20 cellular contexts compared by ENCODE assay signal in genomic region chr11:93993747-93994146, GRCh38. TPM values are rescaled to one million over a fixed set of nuclear protein-coding genes. Genes with fewer than 3 reads are reported as not detected.
DNase-seq lines count a peak whose midpoint lies in the region; ATAC-seq, FAIRE-seq and TF ChIP-seq lines count a peak whose summit lies in the region.
"Had no signal": no experiment of that assay in that cellular context is flagged by ENCODE, and none has a peak within 500 bp of the region (broad histone marks: within the 10 kb centered on the region; RNA-seq: fewer than 3 reads in every experiment).

No MANE protein-coding gene starts in this region.

- no peaks in the 10 kb centered on the region for H3K79me2 ChIP-seq in HepG2 (ENCODE audit: insufficient read depth, low read length)

- no peak for TF ChIP-seq RAD21 in HepG2 (CRISPR knock-in tag; IDR thresholded peaks at IDR 0.05)

- CTCF ChIA-PET in HepG2 (lab: Yijun Ruan, JAX; ENCODE audit: low intra/inter-chr PET ratio, low total read pairs), result no interaction called here

- H3K4me3 ChIP-seq in astrocyte of the spinal cord (ENCODE audit: low read depth, low read length) (no peak overlapping the region), kidney (ENCODE audit: low read length in 2 of 2) (no peak overlapping the region), HepG2 (replicated peaks in 1 of 3; ENCODE audit: insufficient read depth in 1 of 3, low read depth in 2 of 3, low read length in 3 of 3) (no peak overlapping the region)
- H3K4me3 ChIP-seq: BLaER1 had no signal

- no peak for TF ChIP-seq POLR2A in HepG2 (IDR thresholded peaks at IDR 0.05; ENCODE audit: insufficient read depth in 1 of 2, low read depth in 2 of 2, low read length in 2 of 2)

- H3K9me3 ChIP-seq in kidney (ENCODE audit: control insufficient read depth in 1 of 2, low read length in 2 of 2) (peaks cover 0 to 4% of the 10 kb centered on the region in 2 donors), HepG2 (ENCODE audit: low read length) (peaks cover 21% of the 10 kb centered on the region)

- no peak overlapping the region for H3K4me2 ChIP-seq in HepG2 (ENCODE audit: low read depth, low read length)
- H3K4me2 ChIP-seq: BLaER1 had no signal

- in situ Hi-C loops in astrocyte of the spinal cord (cut with HindIII; ENCODE audit: low sequenced_read_pairs), result no loop called here
- in situ Hi-C loops in HepG2 (cut with HindIII; ENCODE audit: extremely low pct_ligation_motif_present, low pct_unique_long_range_greater_than_20kb), result no loop called here

- no peak overlapping the region for H3K9ac ChIP-seq in kidney (ENCODE audit: low read length in 2 of 2)
- H3K9ac ChIP-seq in HepG2 (ENCODE audit: insufficient read depth, low read depth, low read length), result no peak overlapping the region
- H3K9ac ChIP-seq: BLaER1 had no signal

- ATAC-seq in HepG2 (no peak), GM21381 (IDR thresholded peaks at IDR 0.05; ENCODE audit: unreplicated experiment) (no peak)

- WGBS in HepG2 (ENCODE audit: low lambda C conversion rate), result 4% methylated on average over 1 of the region's 1 CpG

- H3K27ac ChIP-seq in kidney (ENCODE audit: low read depth in 2 of 2, low read length in 2 of 2) (no peak overlapping the region), HepG2 (ENCODE audit: extremely low read length, insufficient read depth, low read length) (no peak overlapping the region)
- H3K27ac ChIP-seq: BLaER1 had no signal

- no peaks in the 10 kb centered on the region for H3K36me3 ChIP-seq in kidney (ENCODE audit: control insufficient read depth in 1 of 2, insufficient read depth in 2 of 2, low read length in 2 of 2)
- no peaks in the 10 kb centered on the region for H3K36me3 ChIP-seq in HepG2 (replicated peaks in 1 of 2; ENCODE audit: control insufficient read depth in 1 of 2, insufficient read depth in 2 of 2, low read length in 2 of 2)
- H3K36me3 ChIP-seq: BLaER1 had no signal

- TF ChIP-seq CTCF in astrocyte of the spinal cord (IDR thresholded peaks at IDR 0.05; ENCODE audit: low read depth, low read length) (no peak), kidney (IDR thresholded peaks at IDR 0.05; ENCODE audit: borderline replicate concordance, extremely low read depth, insufficient read depth) (no peak), HFFc6 (IDR thresholded peaks at IDR 0.05) (no peak), HepG2 (CRISPR knock-in tag; IDR thresholded peaks at IDR 0.05) (no peak)

- H3K9me3 Mint-ChIP-seq in HFFc6, result peaks cover 14% of the 10 kb centered on the region

- peak; percentile 10 for DNase-seq in DMS53 (lab: John Stamatoyannopoulos, UW)
- no peak for DNase-seq in DMS53 treated with DMSO at 0.1 percent for 48 hours (lab: John Stamatoyannopoulos, UW; ENCODE audit: unreplicated experiment)
- peak; percentile 14 for DNase-seq in astrocyte of the spinal cord (ENCODE audit: low read depth, low spot score)
- no peak for DNase-seq in kidney
- DNase-seq in HFFc6, result no peak
- DNase-seq in HepG2 (ENCODE audit: low spot score), result no peak
- DNase-seq: 8988T; CD4-positive, alpha-beta memory T cell; DMS79; GDM1; GOT3; H7; KG1 had no signal

- H3K27me3 Mint-ChIP-seq in HFFc6 (ENCODE audit: insufficient read depth), result no peaks in the 10 kb centered on the region

- H3K27me3 ChIP-seq in HepG2 (ENCODE audit: control insufficient read depth in 1 of 2, insufficient read depth in 2 of 2, low read length in 2 of 2), result no peaks in the 10 kb centered on the region; a peak in 1 of 5 replicates
- H3K27me3 ChIP-seq: BLaER1 had no signal

- FAIRE-seq in kidney (lab: Jason Lieb, UNC) (peak; percentile 23), HepG2 (lab: Jason Lieb, UNC) (no peak)
- FAIRE-seq: HTR-8/SVneo had no signal

- no peak overlapping the region for H2AFZ ChIP-seq in HepG2 (ENCODE audit: low read length)

- POLR2A ChIA-PET in HepG2 (lab: Yijun Ruan, JAX), result no interaction called here

- intact Hi-C loops in kidney (cut with DNase I), result no loop called here
- intact Hi-C loops in HepG2 (cut with micrococcal nuclease; ENCODE audit: unreplicated experiment), result no loop called here

- H3K36me3 Mint-ChIP-seq in HFFc6 (ENCODE audit: low read depth), result peaks cover 10% of the 10 kb centered on the region
- H3K36me3 Mint-ChIP-seq: CD14-positive monocyte had no signal

- H4K20me1 ChIP-seq in HepG2 (ENCODE audit: insufficient read depth, low read length), result no peaks in the 10 kb centered on the region
- H4K20me1 ChIP-seq: BLaER1 had no signal

- H3K4me1 ChIP-seq in kidney (ENCODE audit: control insufficient read depth in 1 of 2, insufficient read depth in 1 of 2, low read depth in 1 of 2, low read length in 2 of 2) (no peaks in the 10 kb centered on the region), HepG2 (ENCODE audit: insufficient read depth, low read length) (no peaks in the 10 kb centered on the region)
- H3K4me1 ChIP-seq: BLaER1 had no signal

- no peak overlapping the region for H3K27ac Mint-ChIP-seq in HFFc6
- H3K27ac Mint-ChIP-seq: CD4-positive, alpha-beta memory T cell; IgD-negative memory B cell had no signal

- TF ChIP-seq EP300 in HepG2 (IDR thresholded peaks at IDR 0.05; ENCODE audit: low read depth in 2 of 2, low read length in 2 of 2) (no peak), HepG2 (CRISPR knock-in tag; IDR thresholded peaks at IDR 0.05; ENCODE audit: borderline replicate concordance) (no peak)

- H3K4me1 Mint-ChIP-seq in HFFc6 (ENCODE audit: low read depth), result no peaks in the 10 kb centered on the region
- H3K4me1 Mint-ChIP-seq: CD14-positive monocyte; CD4-positive, alpha-beta memory T cell had no signal

- H3K4me3 Mint-ChIP-seq in HFFc6, result no peak overlapping the region
- H3K4me3 Mint-ChIP-seq: CD14-positive monocyte; CD4-positive, alpha-beta memory T cell; IgD-negative memory B cell had no signal

- no TSS peak for BruUV-seq in HepG2 (replicated peaks; lab: Mats Ljungman, UMichigan)

TF ChIP-seq in HepG2, 621 proteins besides CTCF, POLR2A, EP300 and RAD21 (continues in another document):
- no peak for TF ChIP-seq ZSCAN22 (CRISPR knock-in tag; IDR thresholded peaks at IDR 0.05)

RNA-seq across cellular contexts. Expression of gene HEPHL1, which starts 27.4 kb away (rescaled TPM):
- total RNA-seq in kidney (not detected), HepG2 (2016; rRNA removed; fragmentation: Illumina TruSeq; extraction: Trizol) (0.04 and 0.07 TPM in 2 replicates)
- polyA plus RNA-seq in kidney (ENCODE audit: insufficient read depth, low read depth, low replicate concordance) (not detected), HepG2 (2011; rRNA removed) (0.05 and 0.10 TPM in 2 replicates)
- not detected for total RNA-seq in HFFc6 (2021; fragmentation: NEBNext Ultra II Directional; extraction: Animal tissue kit (Norgen Biotek cat#: 25700))
- not detected in 2 replicates for total RNA-seq in HepG2 (2016; cell fraction: cytosol; rRNA removed; fragmentation: Illumina TruSeq; extraction: Trizol; ENCODE audit: low read depth)
- 0.02 and 0.09 TPM in 2 replicates for total RNA-seq in HepG2 (2016; cell fraction: insoluble cytoplasmic fraction; rRNA removed; fragmentation: Illumina TruSeq; extraction: Trizol)
- total RNA-seq in HepG2 (2016; cell fraction: membrane; rRNA removed; fragmentation: Illumina TruSeq; extraction: Trizol), result 0.03 TPM in 1 of 2 replicates, not detected in the other
- total RNA-seq in HepG2 (2016; cell fraction: nucleus; rRNA removed; fragmentation: Illumina TruSeq; extraction: Trizol), result not detected in 2 replicates
- 0.01 and 0.09 TPM in 2 replicates for polyA plus RNA-seq in HepG2 (2011; cell fraction: cytosol; rRNA removed)
- polyA plus RNA-seq in HepG2 (2011; cell fraction: nucleus; rRNA removed), result 0.07 TPM in 1 of 2 replicates, not detected in the other
- 0.17 TPM in 2 replicates for polyA plus RNA-seq in HepG2 (2012)
- not detected in 2 replicates for polyA plus RNA-seq in HepG2 (2016; cell fraction: cytosol; fragmentation: Illumina TruSeq; extraction: Trizol; ENCODE audit: low read depth)
- polyA plus RNA-seq in HepG2 (2016; cell fraction: insoluble cytoplasmic fraction; fragmentation: Illumina TruSeq; extraction: Trizol; ENCODE audit: low read depth), result 0.04 and 0.05 TPM in 2 replicates
- polyA plus RNA-seq in HepG2 (2016; cell fraction: membrane; fragmentation: Illumina TruSeq; extraction: Trizol; ENCODE audit: low read depth), result not detected in 2 replicates
- not detected in 2 replicates for polyA plus RNA-seq in HepG2 (2016; cell fraction: nucleus; fragmentation: Illumina TruSeq; extraction: Trizol; ENCODE audit: insufficient read depth, low read depth)
- 0.07 and 0.16 TPM in 2 replicates for polyA minus RNA-seq in HepG2 (2011; rRNA and poly(A)+ RNA removed; ENCODE audit: low replicate concordance)
- polyA minus RNA-seq in HepG2 (2011; cell fraction: cytosol; rRNA and poly(A)+ RNA removed), result 0.18 TPM in 1 of 2 replicates, not detected in the other
- 0.13 and 0.37 TPM in 2 replicates for polyA minus RNA-seq in HepG2 (2011; cell fraction: nucleus; rRNA and poly(A)+ RNA removed)
- total RNA-seq: A673; CD4-positive, alpha-beta memory T cell; Daoy; H7 had no signal
- polyA plus RNA-seq: CD14-positive monocyte; CD4-positive, alpha-beta memory T cell had no signal

Comparison
In these comparisons a context has a peak if more than half of its experiments do, and no peak if none do; other contexts are left out.
1. DNase-seq: peak in DMS53 (single experiment) and astrocyte of the spinal cord (single experiment); none in DMS53 treated with DMSO at 0.1 percent for 48 hours (single experiment), kidney (single experiment), HFFc6 (single experiment) and HepG2 (single experiment).